ENCODE assay signal across 1 cellular context in genomic region chr6:158815379-158815724, GRCh38.
TF ChIP-seq lines count a peak whose summit lies in the region.

No MANE protein-coding gene starts in this region.

TF ChIP-seq in HepG2, 621 proteins besides CTCF, POLR2A, EP300 and RAD21 (continued from another document and continues in another):
- TF ChIP-seq HDAC2 (CRISPR knock-in tag; IDR thresholded peaks at IDR 0.05) (peak; percentile 72), HNRNPK (IDR thresholded peaks at IDR 0.05; ENCODE audit: low read depth, low read length, poor library complexity, severe bottlenecking) (no peak), ZNF234 (CRISPR knock-in tag; conservative IDR thresholded peaks at IDR 0.05) (no peak), NPAS2 (CRISPR knock-in tag; IDR thresholded peaks at IDR 0.05; ENCODE audit: borderline replicate concordance) (no peak), CHD4 (IDR thresholded peaks at IDR 0.05; ENCODE audit: borderline replicate concordance, low read length) (no peak), THAP7 (CRISPR knock-in tag; IDR thresholded peaks at IDR 0.05) (no peak), ZNF7 (CRISPR knock-in tag; IDR thresholded peaks at IDR 0.05) (no peak), ZNF552 (CRISPR knock-in tag; IDR thresholded peaks at IDR 0.05; ENCODE audit: borderline replicate concordance) (no peak), CENPT (CRISPR knock-in tag; IDR thresholded peaks at IDR 0.05; ENCODE audit: low read depth) (no peak), ZNF75D (CRISPR knock-in tag; IDR thresholded peaks at IDR 0.05; ENCODE audit: borderline replicate concordance) (no peak), ZNF230 (CRISPR knock-in tag; IDR thresholded peaks at IDR 0.05) (no peak), ZKSCAN5 (CRISPR knock-in tag; IDR thresholded peaks at IDR 0.05) (no peak), MAF1 (CRISPR knock-in tag; IDR thresholded peaks at IDR 0.05; ENCODE audit: borderline replicate concordance) (no peak), HES4 (CRISPR knock-in tag; IDR thresholded peaks at IDR 0.05; ENCODE audit: borderline replicate concordance) (no peak), ZNF18 (CRISPR knock-in tag; IDR thresholded peaks at IDR 0.05; ENCODE audit: insufficient replicate concordance) (no peak), FOXO1 (CRISPR knock-in tag; IDR thresholded peaks at IDR 0.05) (peak; percentile 34; the same call in 1 of the 2 replicates), ZNF382 (CRISPR knock-in tag; IDR thresholded peaks at IDR 0.05; ENCODE audit: borderline replicate concordance) (no peak), TFDP1 (CRISPR knock-in tag; IDR thresholded peaks at IDR 0.05; ENCODE audit: borderline replicate concordance) (no peak), ZNF543 (CRISPR knock-in tag; IDR thresholded peaks at IDR 0.05) (no peak), SOX13 (IDR thresholded peaks at IDR 0.05) (no peak), SOX13 (CRISPR knock-in tag; conservative IDR thresholded peaks at IDR 0.05 in 1 of 2, IDR thresholded peaks at IDR 0.05 in 1 of 2) (peak in 1 of 2 experiments; percentile 83; a peak in 2 of 4 replicates), NCOA2 (CRISPR knock-in tag; IDR thresholded peaks at IDR 0.05) (peak; percentile 84), ZNF841 (CRISPR knock-in tag; IDR thresholded peaks at IDR 0.05; ENCODE audit: borderline replicate concordance) (no peak), KDM3A (CRISPR knock-in tag; IDR thresholded peaks at IDR 0.05; ENCODE audit: low read depth) (no peak), NFKBIZ (CRISPR knock-in tag; IDR thresholded peaks at IDR 0.05) (peak; percentile 25; the same call in 1 of the 2 replicates), THYN1 (CRISPR knock-in tag; IDR thresholded peaks at IDR 0.05; ENCODE audit: borderline replicate concordance, low read depth) (no peak), ZBTB10 (CRISPR knock-in tag; IDR thresholded peaks at IDR 0.05; ENCODE audit: borderline replicate concordance) (0 out of 2 replicates have a peak, but pooled peaks have one; percentile 64), GFI1 (CRISPR knock-in tag; IDR thresholded peaks at IDR 0.05; ENCODE audit: borderline replicate concordance) (peak; percentile 71; the same call in 1 of the 2 replicates), TARDBP (CRISPR knock-in tag; IDR thresholded peaks at IDR 0.05) (no peak), ZNF205 (CRISPR knock-in tag; IDR thresholded peaks at IDR 0.05) (no peak), U2AF2 (IDR thresholded peaks at IDR 0.05; ENCODE audit: low read depth, low read length) (no peak), RNF2 (conservative IDR thresholded peaks at IDR 0.05; ENCODE audit: low read depth) (no peak), ARNT (IDR thresholded peaks at IDR 0.05) (no peak), SIN3A (IDR thresholded peaks at IDR 0.05; ENCODE audit: borderline replicate concordance, low read depth, low read length) (no peak), EED (CRISPR knock-in tag; IDR thresholded peaks at IDR 0.05) (no peak), ZNF510 (CRISPR knock-in tag; IDR thresholded peaks at IDR 0.05; ENCODE audit: low read depth) (no peak), AKAP8 (CRISPR knock-in tag; IDR thresholded peaks at IDR 0.05) (no peak), NKX3-1 (CRISPR knock-in tag; IDR thresholded peaks at IDR 0.05) (no peak), ETV5 (CRISPR knock-in tag; IDR thresholded peaks at IDR 0.05; ENCODE audit: borderline replicate concordance) (peak; percentile 16; the same call in 1 of the 2 replicates), CHCHD3 (CRISPR knock-in tag; IDR thresholded peaks at IDR 0.05) (no peak), PITX1 (CRISPR knock-in tag; IDR thresholded peaks at IDR 0.05) (no peak; the same call in 1 of the 2 replicates), HMGXB4 (CRISPR knock-in tag; IDR thresholded peaks at IDR 0.05; ENCODE audit: borderline replicate concordance in 1 of 2, low read depth in 1 of 2) (no peak), ZNF546 (CRISPR knock-in tag; conservative IDR thresholded peaks at IDR 0.05) (no peak), REPIN1 (CRISPR knock-in tag; IDR thresholded peaks at IDR 0.05; ENCODE audit: borderline replicate concordance, low read depth) (no peak), PRMT3 (CRISPR knock-in tag; IDR thresholded peaks at IDR 0.05; ENCODE audit: borderline replicate concordance, low read depth) (no peak)
- TF ChIP-seq, protein P1, sequence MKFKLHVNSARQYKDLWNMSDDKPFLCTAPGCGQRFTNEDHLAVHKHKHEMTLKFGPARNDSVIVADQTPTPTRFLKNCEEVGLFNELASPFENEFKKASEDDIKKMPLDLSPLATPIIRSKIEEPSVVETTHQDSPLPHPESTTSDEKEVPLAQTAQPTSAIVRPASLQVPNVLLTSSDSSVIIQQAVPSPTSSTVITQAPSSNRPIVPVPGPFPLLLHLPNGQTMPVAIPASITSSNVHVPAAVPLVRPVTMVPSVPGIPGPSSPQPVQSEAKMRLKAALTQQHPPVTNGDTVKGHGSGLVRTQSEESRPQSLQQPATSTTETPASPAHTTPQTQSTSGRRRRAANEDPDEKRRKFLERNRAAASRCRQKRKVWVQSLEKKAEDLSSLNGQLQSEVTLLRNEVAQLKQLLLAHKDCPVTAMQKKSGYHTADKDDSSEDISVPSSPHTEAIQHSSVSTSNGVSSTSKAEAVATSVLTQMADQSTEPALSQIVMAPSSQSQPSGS (CRISPR knock-in tag; IDR thresholded peaks at IDR 0.05) = 0 out of 2 replicates have a peak, but pooled peaks have one; percentile 35
- TF ChIP-seq, protein P2, sequence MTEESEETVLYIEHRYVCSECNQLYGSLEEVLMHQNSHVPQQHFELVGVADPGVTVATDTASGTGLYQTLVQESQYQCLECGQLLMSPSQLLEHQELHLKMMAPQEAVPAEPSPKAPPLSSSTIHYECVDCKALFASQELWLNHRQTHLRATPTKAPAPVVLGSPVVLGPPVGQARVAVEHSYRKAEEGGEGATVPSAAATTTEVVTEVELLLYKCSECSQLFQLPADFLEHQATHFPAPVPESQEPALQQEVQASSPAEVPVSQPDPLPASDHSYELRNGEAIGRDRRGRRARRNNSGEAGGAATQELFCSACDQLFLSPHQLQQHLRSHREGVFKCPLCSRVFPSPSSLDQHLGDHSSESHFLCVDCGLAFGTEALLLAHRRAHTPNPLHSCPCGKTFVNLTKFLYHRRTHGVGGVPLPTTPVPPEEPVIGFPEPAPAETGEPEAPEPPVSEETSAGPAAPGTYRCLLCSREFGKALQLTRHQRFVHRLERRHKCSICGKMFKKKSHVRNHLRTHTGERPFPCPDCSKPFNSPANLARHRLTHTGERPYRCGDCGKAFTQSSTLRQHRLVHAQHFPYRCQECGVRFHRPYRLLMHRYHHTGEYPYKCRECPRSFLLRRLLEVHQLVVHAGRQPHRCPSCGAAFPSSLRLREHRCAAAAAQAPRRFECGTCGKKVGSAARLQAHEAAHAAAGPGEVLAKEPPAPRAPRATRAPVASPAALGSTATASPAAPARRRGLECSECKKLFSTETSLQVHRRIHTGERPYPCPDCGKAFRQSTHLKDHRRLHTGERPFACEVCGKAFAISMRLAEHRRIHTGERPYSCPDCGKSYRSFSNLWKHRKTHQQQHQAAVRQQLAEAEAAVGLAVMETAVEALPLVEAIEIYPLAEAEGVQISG (CRISPR knock-in tag; IDR thresholded peaks at IDR 0.05) = 0 out of 2 replicates have a peak, but pooled peaks have one; percentile 34
- TF ChIP-seq, protein P3, sequence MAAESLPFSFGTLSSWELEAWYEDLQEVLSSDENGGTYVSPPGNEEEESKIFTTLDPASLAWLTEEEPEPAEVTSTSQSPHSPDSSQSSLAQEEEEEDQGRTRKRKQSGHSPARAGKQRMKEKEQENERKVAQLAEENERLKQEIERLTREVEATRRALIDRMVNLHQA (CRISPR knock-in tag; IDR thresholded peaks at IDR 0.05) = no peak
- TF ChIP-seq, protein P4, sequence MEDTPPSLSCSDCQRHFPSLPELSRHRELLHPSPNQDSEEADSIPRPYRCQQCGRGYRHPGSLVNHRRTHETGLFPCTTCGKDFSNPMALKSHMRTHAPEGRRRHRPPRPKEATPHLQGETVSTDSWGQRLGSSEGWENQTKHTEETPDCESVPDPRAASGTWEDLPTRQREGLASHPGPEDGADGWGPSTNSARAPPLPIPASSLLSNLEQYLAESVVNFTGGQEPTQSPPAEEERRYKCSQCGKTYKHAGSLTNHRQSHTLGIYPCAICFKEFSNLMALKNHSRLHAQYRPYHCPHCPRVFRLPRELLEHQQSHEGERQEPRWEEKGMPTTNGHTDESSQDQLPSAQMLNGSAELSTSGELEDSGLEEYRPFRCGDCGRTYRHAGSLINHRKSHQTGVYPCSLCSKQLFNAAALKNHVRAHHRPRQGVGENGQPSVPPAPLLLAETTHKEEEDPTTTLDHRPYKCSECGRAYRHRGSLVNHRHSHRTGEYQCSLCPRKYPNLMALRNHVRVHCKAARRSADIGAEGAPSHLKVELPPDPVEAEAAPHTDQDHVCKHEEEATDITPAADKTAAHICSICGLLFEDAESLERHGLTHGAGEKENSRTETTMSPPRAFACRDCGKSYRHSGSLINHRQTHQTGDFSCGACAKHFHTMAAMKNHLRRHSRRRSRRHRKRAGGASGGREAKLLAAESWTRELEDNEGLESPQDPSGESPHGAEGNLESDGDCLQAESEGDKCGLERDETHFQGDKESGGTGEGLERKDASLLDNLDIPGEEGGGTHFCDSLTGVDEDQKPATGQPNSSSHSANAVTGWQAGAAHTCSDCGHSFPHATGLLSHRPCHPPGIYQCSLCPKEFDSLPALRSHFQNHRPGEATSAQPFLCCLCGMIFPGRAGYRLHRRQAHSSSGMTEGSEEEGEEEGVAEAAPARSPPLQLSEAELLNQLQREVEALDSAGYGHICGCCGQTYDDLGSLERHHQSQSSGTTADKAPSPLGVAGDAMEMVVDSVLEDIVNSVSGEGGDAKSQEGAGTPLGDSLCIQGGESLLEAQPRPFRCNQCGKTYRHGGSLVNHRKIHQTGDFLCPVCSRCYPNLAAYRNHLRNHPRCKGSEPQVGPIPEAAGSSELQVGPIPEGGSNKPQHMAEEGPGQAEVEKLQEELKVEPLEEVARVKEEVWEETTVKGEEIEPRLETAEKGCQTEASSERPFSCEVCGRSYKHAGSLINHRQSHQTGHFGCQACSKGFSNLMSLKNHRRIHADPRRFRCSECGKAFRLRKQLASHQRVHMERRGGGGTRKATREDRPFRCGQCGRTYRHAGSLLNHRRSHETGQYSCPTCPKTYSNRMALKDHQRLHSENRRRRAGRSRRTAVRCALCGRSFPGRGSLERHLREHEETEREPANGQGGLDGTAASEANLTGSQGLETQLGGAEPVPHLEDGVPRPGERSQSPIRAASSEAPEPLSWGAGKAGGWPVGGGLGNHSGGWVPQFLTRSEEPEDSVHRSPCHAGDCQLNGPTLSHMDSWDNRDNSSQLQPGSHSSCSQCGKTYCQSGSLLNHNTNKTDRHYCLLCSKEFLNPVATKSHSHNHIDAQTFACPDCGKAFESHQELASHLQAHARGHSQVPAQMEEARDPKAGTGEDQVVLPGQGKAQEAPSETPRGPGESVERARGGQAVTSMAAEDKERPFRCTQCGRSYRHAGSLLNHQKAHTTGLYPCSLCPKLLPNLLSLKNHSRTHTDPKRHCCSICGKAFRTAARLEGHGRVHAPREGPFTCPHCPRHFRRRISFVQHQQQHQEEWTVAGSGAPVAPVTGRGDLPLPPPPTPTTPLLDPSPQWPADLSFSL (CRISPR knock-in tag; IDR thresholded peaks at IDR 0.05) = no peak
